ENCODE assay signal across 4 cellular contexts in the genomic region with DNA sequence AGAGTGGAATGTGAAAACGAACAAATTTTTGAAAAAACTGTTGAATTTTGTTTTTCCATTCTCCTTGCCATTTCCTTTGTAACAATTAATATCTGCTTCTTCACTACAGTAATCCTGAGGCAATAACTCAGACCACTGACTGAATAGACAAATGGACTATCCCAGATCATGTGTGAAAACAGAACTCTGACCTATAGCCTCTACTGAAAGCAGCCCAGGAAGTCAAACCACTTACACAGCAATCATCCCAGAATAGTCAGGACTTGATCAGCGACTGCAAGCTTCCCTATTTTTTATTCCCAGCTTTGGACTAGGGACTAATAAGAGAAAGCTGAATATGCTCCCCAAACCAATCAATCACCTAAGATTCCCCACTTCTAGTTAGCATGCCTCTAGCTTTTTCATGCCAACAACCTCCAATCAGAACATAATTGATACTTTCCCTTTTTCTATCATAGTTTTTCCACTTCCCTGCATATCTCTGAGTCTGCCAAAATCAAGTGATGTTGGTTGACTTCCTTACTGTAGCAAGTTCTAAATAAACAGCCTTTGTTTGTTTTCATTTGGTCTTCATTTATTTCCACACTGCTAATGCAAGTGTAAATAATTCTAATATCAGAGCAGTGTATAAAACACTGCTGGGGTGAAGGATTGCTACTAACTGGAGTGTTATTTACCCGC.
DNase-seq lines count a peak whose midpoint lies in the region; ATAC-seq, FAIRE-seq and TF ChIP-seq lines count a peak whose summit lies in the region.
"Not testable (repeated sequence)": the region's sequence is repeated elsewhere in the genome, so short reads cannot be mapped to it uniquely, and the experiment has no call there.

No MANE protein-coding gene starts in this region.

- not testable (repeated sequence) for H3K4me2 ChIP-seq in A549

- H3K9me3 ChIP-seq in A549 = not testable (repeated sequence)

- H3K4me3 ChIP-seq in A549 = not testable (repeated sequence)

- H3K27ac ChIP-seq in A549 = not testable (repeated sequence)
- H3K27ac ChIP-seq in VCaP = peak overlapping the region; percentile 32

- ATAC-seq in A549 = not testable (repeated sequence)
- ATAC-seq in left lobe of liver = peak; percentile 91

- peak; percentile 68 for FAIRE-seq in A549 (lab: Jason Lieb, UNC)

- H3K4me1 ChIP-seq in A549 = not testable (repeated sequence)

- 7% methylated on average over 3 of the region's 3 CpGs for WGBS in A549 (ENCODE audit: missing lambda C conversion rate)

- TF ChIP-seq POLR2A in A549 (IDR thresholded peaks at IDR 0.05; ENCODE audit: low read length) = not testable (repeated sequence)

- POLR2A ChIA-PET in A549 (lab: Yijun Ruan, JAX) = not testable (repeated sequence)

- not testable (repeated sequence) for TF ChIP-seq EP300 in A549 (IDR thresholded peaks at IDR 0.05)

- CTCF ChIA-PET in A549 (lab: Yijun Ruan, JAX) = not testable (repeated sequence)

- TF ChIP-seq CTCF in A549 (IDR thresholded peaks at IDR 0.05); VCaP (conservative IDR thresholded peaks at IDR 0.05): not testable (repeated sequence)

- not testable (repeated sequence) for TF ChIP-seq RAD21 in A549 (conservative IDR thresholded peaks at IDR 0.05 in 1 of 2, IDR thresholded peaks at IDR 0.05 in 1 of 2)

- not testable (repeated sequence) for DNase-seq in A549 (ENCODE audit: low read depth in 1 of 2, low spot score in 1 of 2); left lobe of liver (ENCODE audit: low spot score)
- peak; percentile 0 for DNase-seq in foreskin melanocyte
